28 cellular contexts compared by ENCODE assay signal in genomic region chr6:149131891-149132290, GRCh38.
A peak's percentile ranks its signal among the peaks of the same experiment; 100 is the strongest.
DNase-seq lines count a peak whose midpoint lies in the region; ATAC-seq, FAIRE-seq and TF ChIP-seq lines count a peak whose summit lies in the region.
"Had no signal": no experiment of that assay in that cellular context is flagged by ENCODE, and none has a peak within 500 bp of the region (broad histone marks: within the 10 kb centered on the region; RNA-seq: fewer than 3 reads in every experiment).

No MANE protein-coding gene starts in this region.

- in situ Hi-C loops in GM12878 (cut with MboI) = no loop called here

- POLR2A ChIA-PET in T-cell (lab: Charles Lee) = no interaction called here
- POLR2A ChIA-PET in GM12878 (lab: Charles Lee) = interaction anchor here (0.5 to 0.6 kb wide), 2 partner anchors 33 to 45 kb away, joined by 3 to 4 read pairs; no protein-coding TSS in a partner anchor

- peaks cover 2% of the 10 kb centered on the region; the same call in 2 of the 3 replicates for H3K9me3 ChIP-seq in GM12878 (replicated peaks; ENCODE audit: control insufficient read depth, insufficient read depth, low read length)
- no peaks in the 10 kb centered on the region for H3K9me3 ChIP-seq in prostate gland
- no peaks in the 10 kb centered on the region for H3K9me3 ChIP-seq in colonic mucosa
- H3K9me3 ChIP-seq: ovary had no signal

- peaks cover 13 to 22% of the 10 kb centered on the region in 2 donors for H3K36me3 Mint-ChIP-seq in activated naive CD4-positive, alpha-beta T cell treated with anti-CD3 and anti-CD28 coated beads, Interleukin-2, amount 50 U/mL, for 72 hours
- H3K36me3 Mint-ChIP-seq in T-cell = peaks cover 14% of the 10 kb centered on the region
- H3K36me3 Mint-ChIP-seq: mesothelial cell of epicardium, naive B cell had no signal

- no peak overlapping the region for H3K27ac ChIP-seq in GM12878 (ENCODE audit: control insufficient read depth, insufficient read depth)
- peak overlapping the region; percentile 77 to 81 for H3K27ac ChIP-seq in prostate gland
- no peak overlapping the region for H3K27ac ChIP-seq in colonic mucosa
- H3K27ac ChIP-seq: ovary had no signal

- intact Hi-C loops in GM12878 (cut with micrococcal nuclease; ENCODE audit: unreplicated experiment) = no loop called here
- intact Hi-C loops in prostate gland (cut with DNase I) = no loop called here
- intact Hi-C loops in colonic mucosa (cut with DNase I) = no loop called here

- H3K27me3 Mint-ChIP-seq in T-cell = no peaks in the 10 kb centered on the region
- H3K27me3 Mint-ChIP-seq: activated naive CD8-positive, alpha-beta T cell treated with anti-CD3 and anti-CD28 coated beads, Interleukin-2, amount 50 U/mL, for 24 hours; central memory CD8-positive, alpha-beta T cell; naive B cell had no signal

- no peak for DNase-seq in activated naive CD4-positive, alpha-beta T cell treated with anti-CD3 and anti-CD28 coated beads, Interleukin-2, amount 50 U/mL, for 72 hours (ENCODE audit: low spot score in 2 of 2)
- DNase-seq in activated naive CD4-positive, alpha-beta T cell (lab: John Stamatoyannopoulos, UW) = no peak
- no peak for DNase-seq in T-cell
- DNase-seq in GM12878 (ENCODE audit: low read depth, low spot score) = no peak
- DNase-seq in prostate gland (ENCODE audit: low spot score) = no peak
- no peak for DNase-seq in colonic mucosa
- DNase-seq: activated CD4-positive, CD25-positive, alpha-beta regulatory T cell; activated CD8-positive, alpha-beta memory T cell treated with anti-CD3 and anti-CD28 coated beads for 24 hours; activated naive CD8-positive, alpha-beta T cell treated with anti-CD3 and anti-CD28 coated beads, Interleukin-2, amount 50 U/mL, for 24 hours; activated T-cell treated with anti-CD3 and anti-CD28 coated beads, Interleukin-2, amount 50 U/mL, for 4 hours; dermis blood vessel endothelial cell; EL; islet precursor cell; naive B cell; NCI-H1105; NCI-H187 treated with DMSO at 0.1 percent for 48 hours; NCI-H524; ovary; PC-3; SHP77; stimulated activated CD4-positive, alpha-beta T cell treated with anti-CD3 and anti-CD28 coated beads, Interleukin-2, amount 100 ng/mL, for 24 hours; trophoblast cell had no signal

- no TSS peak for BruUV-seq in GM12878 (replicated peaks; lab: Mats Ljungman, UMichigan)

- no peaks in the 10 kb centered on the region for H4K20me1 ChIP-seq in GM12878 (ENCODE audit: control insufficient read depth, insufficient read depth)
- H4K20me1 ChIP-seq: BLaER1 treated with 17β-estradiol and CSF1 and Interleukin-3, amounts not matched to agents 10 nM and 100 nM had no signal

- no peak for TF ChIP-seq POLR2A in GM12878 (IDR thresholded peaks at IDR 0.05; ENCODE audit: low read depth, low read length)
- no peak for TF ChIP-seq POLR2A in prostate gland (IDR thresholded peaks at IDR 0.05)

- SMC1A ChIA-PET in GM12878 (lab: Charles Lee; ENCODE audit: uncharacterized antibody, unreplicated experiment) = interaction anchor here (1.0 to 4.6 kb wide), 11 partner anchors 8 to 260 kb away, joined by 3 to 30 read pairs (median 4); no protein-coding TSS in a partner anchor

- WGBS in GM12878 (ENCODE audit: insufficient coverage, insufficient replicate concordance, low lambda C conversion rate, missing lambda C conversion rate) = 61% methylated on average over 4 of the region's 4 CpGs
- 59% methylated on average over 4 of the region's 4 CpGs for WGBS in prostate gland

- TF ChIP-seq CTCF in GM12878 (IDR thresholded peaks at IDR 0.05 in 2 of 3, conservative IDR thresholded peaks at IDR 0.05 in 1 of 3; ENCODE audit: control insufficient read depth in 2 of 3, extremely low read depth in 1 of 3, insufficient read depth in 1 of 3, low read depth in 3 of 3, low read length in 3 of 3) = no peak
- TF ChIP-seq CTCF in prostate gland (IDR thresholded peaks at IDR 0.05) = no peak
- no peak for TF ChIP-seq CTCF in colonic mucosa (IDR thresholded peaks at IDR 0.05)

- peak overlapping the region in 1 of 3 donors; percentile 12 for H3K4me3 Mint-ChIP-seq in T-cell
- H3K4me3 Mint-ChIP-seq: activated naive CD8-positive, alpha-beta T cell treated with anti-CD3 and anti-CD28 coated beads, Interleukin-2, amount 50 U/mL, for 24 hours; activated T-cell treated with anti-CD3 and anti-CD28 coated beads, Interleukin-2, amount 50 U/mL, for 4 hours; central memory CD8-positive, alpha-beta T cell; mesothelial cell of epicardium; naive B cell had no signal

- H3K4me2 ChIP-seq in GM12878 (ENCODE audit: control insufficient read depth, insufficient read depth) = no peak overlapping the region

- TF ChIP-seq EP300 in GM12878 (IDR thresholded peaks at IDR 0.05; ENCODE audit: borderline replicate concordance in 1 of 2, control insufficient read depth in 1 of 2, low read depth in 2 of 2, low read length in 2 of 2) = no peak

- H3K9me3 Mint-ChIP-seq in activated naive CD4-positive, alpha-beta T cell treated with anti-CD3 and anti-CD28 coated beads, Interleukin-2, amount 50 U/mL, for 72 hours = peaks cover 4 to 5% of the 10 kb centered on the region in 2 donors
- peaks cover 0 to 5% (median 2%) of the 10 kb centered on the region in 3 donors for H3K9me3 Mint-ChIP-seq in T-cell
- H3K9me3 Mint-ChIP-seq: activated naive CD8-positive, alpha-beta T cell treated with anti-CD3 and anti-CD28 coated beads, Interleukin-2, amount 50 U/mL, for 24 hours; activated T-cell treated with anti-CD3 and anti-CD28 coated beads, Interleukin-2, amount 50 U/mL, for 4 hours; central memory CD8-positive, alpha-beta T cell; naive B cell had no signal

- no peak for ATAC-seq in activated naive CD4-positive, alpha-beta T cell treated with anti-CD3 and anti-CD28 coated beads, Interleukin-2, amount 50 U/mL, for 72 hours
- ATAC-seq in T-cell (replicated peaks in 1 of 4) (no peak), GM12878 (no peak), HG03159 (IDR thresholded peaks at IDR 0.05; ENCODE audit: unreplicated experiment) (no peak)
- ATAC-seq: activated naive CD8-positive, alpha-beta T cell treated with anti-CD3 and anti-CD28 coated beads, Interleukin-2, amount 50 U/mL, for 24 hours; PC-3 had no signal

- RAD21 ChIA-PET in GM12878 (lab: Charles Lee; ENCODE audit: unreplicated experiment) = interaction anchor here (0.8 to 2.3 kb wide), 4 partner anchors 40 to 288 kb away, joined by 3 to 6 read pairs (median 4); no protein-coding TSS in a partner anchor

- TF ChIP-seq RAD21 in GM12878 (IDR thresholded peaks at IDR 0.05; ENCODE audit: insufficient read depth, low read depth, low read length) = no peak

- FAIRE-seq in GM12878 (lab: Jason Lieb, UNC) = no peak
- FAIRE-seq: D721Med, endometrium had no signal

- H3K79me2 ChIP-seq in GM12878 (ENCODE audit: control insufficient read depth, insufficient read depth, low read length) = no peaks in the 10 kb centered on the region

- peaks cover 50 to 67% (median 58%) of the 10 kb centered on the region in 3 donors for H3K4me1 Mint-ChIP-seq in T-cell

- H2AFZ ChIP-seq in GM12878 (ENCODE audit: control insufficient read depth, low read depth, low read length) = peak overlapping the region; percentile 29; the same call in 1 of the 2 replicates

- H3K4me1 ChIP-seq in GM12878 (ENCODE audit: control insufficient read depth, insufficient read depth, low read length) (peaks cover 23% of the 10 kb centered on the region), prostate gland (replicated peaks) (peaks cover 16% of the 10 kb centered on the region), colonic mucosa (no peaks in the 10 kb centered on the region)

- no peaks in the 10 kb centered on the region for H3K27me3 ChIP-seq in GM12878 (replicated peaks in 1 of 2; ENCODE audit: control insufficient read depth in 2 of 2, insufficient read depth in 2 of 2, low read length in 1 of 2)
- no peaks in the 10 kb centered on the region for H3K27me3 ChIP-seq in prostate gland (replicated peaks; ENCODE audit: insufficient read depth)
- H3K27me3 ChIP-seq in colonic mucosa = no peaks in the 10 kb centered on the region
- H3K27me3 ChIP-seq: BLaER1 treated with 17β-estradiol and CSF1 and Interleukin-3, amounts not matched to agents 10 nM and 100 nM; ovary had no signal

- H3K36me3 ChIP-seq in GM12878 (ENCODE audit: control insufficient read depth in 2 of 2, insufficient read depth in 2 of 2, low read length in 1 of 2) (no peaks in the 10 kb centered on the region), prostate gland (no peaks in the 10 kb centered on the region), colonic mucosa (no peaks in the 10 kb centered on the region)
- H3K36me3 ChIP-seq: BLaER1 treated with 17β-estradiol and CSF1 and Interleukin-3, amounts not matched to agents 10 nM and 100 nM; ovary had no signal

- no peak overlapping the region for H3K4me3 ChIP-seq in GM12878
- H3K4me3 ChIP-seq in prostate gland = no peak overlapping the region
- H3K4me3 ChIP-seq in colonic mucosa = no peak overlapping the region
- H3K4me3 ChIP-seq: BLaER1 treated with 17β-estradiol and CSF1 and Interleukin-3, amounts not matched to agents 10 nM and 100 nM; ovary had no signal

- CTCF ChIA-PET in T-cell (lab: Charles Lee) (interaction anchor here in 1 of 2 donors (0.6 kb wide), 1 partner anchor 71 kb away, joined by 3 read pairs; no protein-coding TSS in a partner anchor), GM12878 (lab: Yijun Ruan, JAX) (interaction anchor here (0.9 to 2.1 kb wide), 5 partner anchors 19 to 103 kb away, joined by 3 to 5 read pairs (median 4); no protein-coding TSS in a partner anchor)

- peak overlapping the region; percentile 17 to 23 for H3K27ac Mint-ChIP-seq in activated naive CD4-positive, alpha-beta T cell treated with anti-CD3 and anti-CD28 coated beads, Interleukin-2, amount 50 U/mL, for 72 hours
- peak overlapping the region; percentile 53 to 66 for H3K27ac Mint-ChIP-seq in T-cell
- H3K27ac Mint-ChIP-seq: mesothelial cell of epicardium, naive B cell had no signal

- H3K9ac ChIP-seq in GM12878 (ENCODE audit: control insufficient read depth, insufficient read depth, low read length) (no peak overlapping the region), colonic mucosa (ENCODE audit: low read depth in 2 of 2, low read length in 2 of 2) (no peak overlapping the region)
- H3K9ac ChIP-seq: BLaER1 treated with 17β-estradiol and CSF1 and Interleukin-3, amounts not matched to agents 10 nM and 100 nM had no signal

TF ChIP-seq in GM12878, 131 proteins besides CTCF, POLR2A, EP300 and RAD21 (continues in another document):
- no peak for TF ChIP-seq EZH2 (IDR thresholded peaks at IDR 0.05; ENCODE audit: borderline replicate concordance, control insufficient read depth, low read depth, low read length)
- TF ChIP-seq YY1 (IDR thresholded peaks at IDR 0.05; ENCODE audit: low read depth, low read length) = no peak

Comparison
In these comparisons a context has a peak if more than half of its experiments do, and no peak if none do; other contexts are left out.
1. H3K27ac ChIP-seq: peak in prostate gland (2 of 2); none in GM12878 (single experiment) and colonic mucosa (single experiment).